9 cellular contexts compared by ENCODE assay signal in the genomic region with DNA sequence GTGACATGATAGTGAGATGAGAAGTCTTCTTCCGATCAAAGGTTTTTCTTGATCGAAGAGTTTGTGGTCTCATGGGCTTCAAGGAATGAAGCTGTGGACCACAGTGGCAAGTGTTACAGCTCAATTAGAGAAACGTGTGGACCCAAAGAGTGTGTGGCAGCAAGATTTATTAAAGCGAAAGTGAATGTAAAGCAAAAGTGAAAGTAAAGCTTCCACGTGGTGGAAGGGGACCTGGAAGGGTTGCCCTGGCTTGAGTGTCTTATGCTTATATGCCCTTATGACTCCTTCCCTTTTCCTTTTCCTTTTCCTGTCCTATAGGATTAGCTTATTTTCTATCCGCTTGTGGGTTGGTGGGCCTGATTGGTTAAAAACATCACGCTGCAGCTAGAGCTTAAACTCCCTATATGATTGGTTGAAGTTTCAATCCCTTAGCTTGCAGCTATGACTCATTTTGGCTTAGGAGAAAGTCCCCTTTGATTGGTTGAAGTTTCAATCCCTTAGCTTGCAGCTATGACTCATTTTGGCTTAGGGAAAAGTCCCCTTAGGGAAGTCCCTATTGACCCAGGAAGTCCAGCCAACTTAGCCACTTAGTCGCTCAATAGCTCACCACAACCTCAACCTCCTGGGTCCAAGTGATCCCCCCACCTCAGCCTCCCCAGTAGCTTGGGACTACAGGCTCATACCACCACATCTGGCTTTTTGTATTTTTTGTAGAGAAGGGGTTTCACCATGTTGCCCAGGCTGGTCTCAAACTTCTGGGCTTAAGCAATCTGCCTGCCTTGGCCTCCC. TPM values are rescaled to one million over a fixed set of nuclear protein-coding genes. Genes with fewer than 3 reads are reported as not detected.
DNase-seq lines count a peak whose midpoint lies in the region; ATAC-seq and TF ChIP-seq lines count a peak whose summit lies in the region.
"Had no signal": no experiment of that assay in that cellular context is flagged by ENCODE, and none has a peak within 500 bp of the region (broad histone marks: within the 10 kb centered on the region; RNA-seq: fewer than 3 reads in every experiment).

No MANE protein-coding gene starts in this region.

- H3K4me2 ChIP-seq in KMS-11: peak overlapping the region; percentile 33; the same call in 1 of the 2 replicates

- CTCF ChIA-PET in activated CD4-positive, alpha-beta memory T cell treated with anti-CD3 and anti-CD28 coated beads for 36 hours (lab: Charles Lee): interaction anchor here (1.0 to 10.1 kb wide), 9 partner anchors 81 to 573 kb away, joined by 3 to 173 read pairs (median 3); partner anchors contain the start of genes COA1 and STK17A

- peak overlapping the region; percentile 65 for H3K27ac Mint-ChIP-seq in activated CD4-positive, alpha-beta memory T cell treated with anti-CD3 and anti-CD28 coated beads for 36 hours
- H3K27ac Mint-ChIP-seq in immature natural killer cell: peak overlapping the region; percentile 76 to 94 (median 86)
- peak overlapping the region; percentile 92 for H3K27ac Mint-ChIP-seq in stimulated activated naive CD8-positive, alpha-beta T cell treated with anti-CD3 and anti-CD28 coated beads, Interleukin-15, Interleukin-2, amounts not matched to agents 100 ng/mL and 50 ng/mL, for 24 hours

- no peak overlapping the region for H3K4me3 ChIP-seq in KMS-11 (IDR thresholded peaks at IDR 0.05; ENCODE audit: insufficient read depth, low read depth, low read length)

- H3K36me3 ChIP-seq in KMS-11 (ENCODE audit: insufficient read depth): no peaks in the 10 kb centered on the region

- TF ChIP-seq CTCF in KMS-11 (conservative IDR thresholded peaks at IDR 0.05; ENCODE audit: low read depth, low read length): no peak

- intact Hi-C loops in activated CD4-positive, alpha-beta memory T cell treated with anti-CD3 and anti-CD28 coated beads for 36 hours (cut with micrococcal nuclease): loop anchor here (1.0 to 5.0 kb wide), 4 partner anchors 76 to 902 kb away; partner anchors contain the start of genes BLVRA, MRPL32 and PSMA2

- peaks cover 18% of the 10 kb centered on the region for H3K4me1 ChIP-seq in KMS-11 (ENCODE audit: low read depth, poor library complexity, severe bottlenecking)

- peak overlapping the region; percentile 46 for H2AFZ ChIP-seq in KMS-11 (ENCODE audit: low read depth)

- DNase-seq in A172 (ENCODE audit: low spot score): peak; percentile 84
- DNase-seq in activated CD4-positive, alpha-beta memory T cell treated with anti-CD3 and anti-CD28 coated beads for 36 hours: peak; percentile 64
- peak; percentile 57 to 65 (median 59) for DNase-seq in immature natural killer cell
- DNase-seq in GOT3 (lab: John Stamatoyannopoulos, UW): no peak
- no peak for DNase-seq in mesenteric fat pad (ENCODE audit: low spot score)

- H3K27me3 ChIP-seq in KMS-11 (ENCODE audit: insufficient read depth, low read depth): no peaks in the 10 kb centered on the region

- H3K27ac ChIP-seq in KMS-11: no peak overlapping the region
- H3K27ac ChIP-seq: epithelial cell of prostate had no signal

- H3K4me3 Mint-ChIP-seq in activated CD4-positive, alpha-beta memory T cell treated with anti-CD3 and anti-CD28 coated beads for 36 hours: peak overlapping the region; percentile 77
- peak overlapping the region; percentile 78 to 96 (median 87) for H3K4me3 Mint-ChIP-seq in immature natural killer cell
- peak overlapping the region; percentile 82 for H3K4me3 Mint-ChIP-seq in stimulated activated naive CD8-positive, alpha-beta T cell treated with anti-CD3 and anti-CD28 coated beads, Interleukin-15, Interleukin-2, amounts not matched to agents 100 ng/mL and 50 ng/mL, for 24 hours

- H4K20me1 ChIP-seq in KMS-11 (ENCODE audit: insufficient read depth): no peaks in the 10 kb centered on the region

- H3K36me3 Mint-ChIP-seq in activated CD4-positive, alpha-beta memory T cell treated with anti-CD3 and anti-CD28 coated beads for 36 hours: peaks cover 2% of the 10 kb centered on the region
- H3K36me3 Mint-ChIP-seq in immature natural killer cell: no peaks in the 10 kb centered on the region
- H3K36me3 Mint-ChIP-seq in stimulated activated naive CD8-positive, alpha-beta T cell treated with anti-CD3 and anti-CD28 coated beads, Interleukin-15, Interleukin-2, amounts not matched to agents 100 ng/mL and 50 ng/mL, for 24 hours (ENCODE audit: low read depth): peaks cover 6% of the 10 kb centered on the region

- H3K4me1 Mint-ChIP-seq in activated CD4-positive, alpha-beta memory T cell treated with anti-CD3 and anti-CD28 coated beads for 36 hours (ENCODE audit: low read depth): peaks cover 31% of the 10 kb centered on the region
- peaks cover 18 to 22% of the 10 kb centered on the region in 2 donors for H3K4me1 Mint-ChIP-seq in immature natural killer cell
- H3K4me1 Mint-ChIP-seq in stimulated activated naive CD8-positive, alpha-beta T cell treated with anti-CD3 and anti-CD28 coated beads, Interleukin-15, Interleukin-2, amounts not matched to agents 100 ng/mL and 50 ng/mL, for 24 hours (ENCODE audit: low read depth): peaks cover 37% of the 10 kb centered on the region

- no peaks in the 10 kb centered on the region for H3K27me3 Mint-ChIP-seq in activated CD4-positive, alpha-beta memory T cell treated with anti-CD3 and anti-CD28 coated beads for 36 hours
- H3K27me3 Mint-ChIP-seq in immature natural killer cell (ENCODE audit: low read depth in 3 of 3): peaks cover 0 to 5% (median 5%) of the 10 kb centered on the region in 3 donors
- H3K27me3 Mint-ChIP-seq in stimulated activated naive CD8-positive, alpha-beta T cell treated with anti-CD3 and anti-CD28 coated beads, Interleukin-15, Interleukin-2, amounts not matched to agents 100 ng/mL and 50 ng/mL, for 24 hours: peaks cover 6% of the 10 kb centered on the region

- POLR2A ChIA-PET in activated CD4-positive, alpha-beta memory T cell treated with anti-CD3 and anti-CD28 coated beads for 36 hours (lab: Charles Lee): interaction anchor here (0.6 to 1.2 kb wide), 4 partner anchors 84 to 252 kb away, joined by 3 read pairs; partner anchors contain the start of genes COA1 and STK17A

- H3K9me3 Mint-ChIP-seq in activated CD4-positive, alpha-beta memory T cell treated with anti-CD3 and anti-CD28 coated beads for 36 hours: peaks cover 11% of the 10 kb centered on the region
- H3K9me3 Mint-ChIP-seq in immature natural killer cell: no peaks in the 10 kb centered on the region
- H3K9me3 Mint-ChIP-seq in stimulated activated naive CD8-positive, alpha-beta T cell treated with anti-CD3 and anti-CD28 coated beads, Interleukin-15, Interleukin-2, amounts not matched to agents 100 ng/mL and 50 ng/mL, for 24 hours: peaks cover 14% of the 10 kb centered on the region

- H3K79me2 ChIP-seq in KMS-11 (ENCODE audit: insufficient read depth, low read depth): no peaks in the 10 kb centered on the region

- ATAC-seq in GM19328 (IDR thresholded peaks at IDR 0.05; ENCODE audit: unreplicated experiment): peak; percentile 40

- H3K9ac ChIP-seq in KMS-11: no peak overlapping the region

RNA-seq across cellular contexts. Expression of gene MRPS24, which starts 34.7 kb away (rescaled TPM):
- total RNA-seq in A172 (2014; rRNA removed; shearing (Covaris generic)): 230 and 294 TPM in 2 replicates
- 100 to 1,000 TPM; 115 to 128 TPM for total RNA-seq in activated CD4-positive, alpha-beta memory T cell treated with anti-CD3 and anti-CD28 coated beads for 36 hours
- 100 to 1,000 TPM; 101 to 123 (median 114) TPM for polyA plus RNA-seq in immature natural killer cell
- 78.5 TPM for total RNA-seq in mesenteric fat pad

Comparison
In these comparisons a context has a peak if more than half of its experiments do, and no peak if none do; other contexts are left out.
1. DNase-seq: peak in A172 (single experiment), activated CD4-positive, alpha-beta memory T cell treated with anti-CD3 and anti-CD28 coated beads for 36 hours (single experiment) and immature natural killer cell (3 of 3); none in GOT3 (single experiment) and mesenteric fat pad (single experiment).
2. Peak in every context shown above with its lines, with median percentiles within 50 percentile points of each other: H3K27ac Mint-ChIP-seq and H3K4me3 Mint-ChIP-seq.